ENCODE assay signal across 10 cellular contexts in the genomic region with DNA sequence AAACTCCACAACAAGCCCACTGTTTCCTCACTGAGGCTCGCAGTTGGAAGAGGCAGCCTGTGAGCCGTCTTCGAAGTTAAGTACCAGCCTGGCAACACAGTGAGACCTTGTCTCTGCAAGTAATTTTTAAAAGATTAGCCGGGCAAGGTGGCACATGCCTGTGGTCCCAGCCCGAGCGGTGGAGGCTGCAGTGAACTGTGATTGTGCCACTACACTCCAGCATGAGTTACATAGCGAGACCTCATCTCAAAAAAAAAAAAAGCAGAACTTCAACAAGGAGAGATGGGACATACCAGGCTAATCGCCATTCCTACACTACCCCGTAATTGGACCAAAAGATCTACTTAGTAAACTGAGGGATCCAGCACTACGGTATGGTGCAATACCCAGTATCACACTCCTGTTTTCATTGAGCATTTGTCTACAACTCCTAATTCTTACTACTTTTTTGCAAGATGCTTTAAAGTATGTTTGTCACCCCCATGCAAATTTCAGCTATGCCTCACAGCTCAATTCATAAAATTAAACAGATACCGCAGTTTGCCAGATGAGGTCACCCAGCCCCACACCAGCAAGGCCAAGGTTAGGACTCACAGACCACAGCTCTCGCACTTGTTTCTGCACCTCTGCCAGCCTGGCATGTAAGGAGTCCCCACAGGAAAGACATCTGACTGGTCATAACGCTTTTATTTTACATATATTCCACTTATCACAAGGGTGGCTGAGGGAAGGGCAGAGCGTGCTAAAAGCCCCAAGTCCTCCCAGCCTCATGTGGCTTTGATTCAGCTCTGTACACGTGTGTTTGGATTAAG. TPM values are rescaled to one million over a fixed set of nuclear protein-coding genes. Genes with fewer than 3 reads are reported as not detected.
A peak's percentile ranks its signal among the peaks of the same experiment; 100 is the strongest.
DNase-seq lines count a peak whose midpoint lies in the region; ATAC-seq and TF ChIP-seq lines count a peak whose summit lies in the region.
"Had no signal": no experiment of that assay in that cellular context is flagged by ENCODE, and none has a peak within 500 bp of the region (broad histone marks: within the 10 kb centered on the region; RNA-seq: fewer than 3 reads in every experiment).

No MANE protein-coding gene starts in this region.

- H3K79me1 ChIP-seq in mesenchymal stem cell (replicated peaks; ENCODE audit: low read length, poor library complexity, severe bottlenecking): peaks cover 7% of the 10 kb centered on the region

- no peak overlapping the region for H3K23ac ChIP-seq in mesenchymal stem cell (ENCODE audit: low read length in 2 of 2)

- intact Hi-C loops in gastrocnemius medialis (cut with DNase I; ENCODE audit: low total_unique reads): loop anchor here (2.0 to 10.0 kb wide), 3 partner anchors 93 to 663 kb away; a partner anchor contains a TSS

- H3K4me1 ChIP-seq in mesenchymal stem cell (ENCODE audit: control insufficient read depth, insufficient read depth, low read depth, low read length) (peaks cover 4% of the 10 kb centered on the region), gastrocnemius medialis (peaks cover 13 to 17% of the 10 kb centered on the region in 2 donors)

- H3K14ac ChIP-seq in mesenchymal stem cell (ENCODE audit: low read length in 2 of 2): no peak overlapping the region

- H3K27ac ChIP-seq in mesenchymal stem cell (ENCODE audit: low read length, poor library complexity, severe bottlenecking): no peak overlapping the region
- no peak overlapping the region for H3K27ac ChIP-seq in gastrocnemius medialis
- H3K27ac ChIP-seq: 22Rv1 had no signal

- no peak overlapping the region for H4K8ac ChIP-seq in mesenchymal stem cell (ENCODE audit: low read length)

- H4K91ac ChIP-seq in mesenchymal stem cell (ENCODE audit: low read length): peak overlapping the region; percentile 71

- H2BK12ac ChIP-seq in mesenchymal stem cell (ENCODE audit: low read length in 2 of 2): no peak overlapping the region

- no peak overlapping the region for H2BK120ac ChIP-seq in mesenchymal stem cell (ENCODE audit: low read depth, low read length)

- H3K9ac ChIP-seq in mesenchymal stem cell (ENCODE audit: low read length): no peak overlapping the region

- H2BK5ac ChIP-seq in mesenchymal stem cell (ENCODE audit: low read depth, low read length, poor library complexity, severe bottlenecking): no peak overlapping the region

- no peak overlapping the region for H2BK15ac ChIP-seq in mesenchymal stem cell (ENCODE audit: low read depth, poor library complexity, severe bottlenecking)

- peak; percentile 60 for ATAC-seq in GM21723 (IDR thresholded peaks at IDR 0.05; ENCODE audit: unreplicated experiment)
- peak; percentile 44 for ATAC-seq in HG03521 (IDR thresholded peaks at IDR 0.05; ENCODE audit: unreplicated experiment)
- no peak for ATAC-seq in gastrocnemius medialis

- H2AK5ac ChIP-seq in mesenchymal stem cell (ENCODE audit: low read length, severe bottlenecking): no peak overlapping the region

- no peaks in the 10 kb centered on the region for H3K27me3 ChIP-seq in mesenchymal stem cell (ENCODE audit: control insufficient read depth in 1 of 2, insufficient read depth in 1 of 2, low read length in 2 of 2)
- no peaks in the 10 kb centered on the region for H3K27me3 ChIP-seq in gastrocnemius medialis

- no peak for TF ChIP-seq CTCF in gastrocnemius medialis (IDR thresholded peaks at IDR 0.05 in 4 of 5, conservative IDR thresholded peaks at IDR 0.05 in 1 of 5)

- H3K4me3 ChIP-seq in mesenchymal stem cell (ENCODE audit: insufficient read depth in 1 of 2, low read depth in 1 of 2, low read length in 2 of 2) (no peak overlapping the region), gastrocnemius medialis (no peak overlapping the region)

- no peak overlapping the region for H3K18ac ChIP-seq in mesenchymal stem cell (ENCODE audit: low read depth in 1 of 2, low read length in 2 of 2)

- in situ Hi-C loops in gastrocnemius medialis (cut with MboI; ENCODE audit: low sequenced_read_pairs in 4 of 4): loop anchor here in 2 of 4 donors (5.0 to 10.0 kb wide), 4 partner anchors 113 to 501 kb away; a partner anchor contains a TSS
- in situ Hi-C loops in ACHN (cut with HindIII; ENCODE audit: low pct_ligation_motif_present, low pct_unique_long_range_greater_than_20kb, low sequenced_read_pairs): loop anchor here (25.0 kb wide), 1 partner anchor 491 kb away; no protein-coding TSS in a partner anchor

- H3K9me3 ChIP-seq in mesenchymal stem cell (ENCODE audit: control insufficient read depth, low read length) (peaks cover 17% of the 10 kb centered on the region), gastrocnemius medialis (no peaks in the 10 kb centered on the region)

- peak; percentile 51 for DNase-seq in DMS 273 (lab: John Stamatoyannopoulos, UW; ENCODE audit: unreplicated experiment)
- no peak for DNase-seq in DMS 273 treated with DMSO at 0.1 percent for 48 hours (lab: John Stamatoyannopoulos, UW)
- no peak for DNase-seq in mesenchymal stem cell
- DNase-seq in NCI-H1092 (lab: John Stamatoyannopoulos, UW): no peak
- no peak for DNase-seq in gastrocnemius medialis
- DNase-seq in ACHN: no peak
- DNase-seq: stimulated activated CD4-positive, alpha-beta T cell treated with anti-CD3 and anti-CD28 coated beads, Interleukin-4, amount 100 ng/mL, for 24 hours had no signal

- 94% methylated on average over 15 of the region's 15 CpGs for WGBS in mesenchymal stem cell

- H3K36me3 ChIP-seq in mesenchymal stem cell (ENCODE audit: control insufficient read depth in 1 of 2, insufficient read depth in 2 of 2, low read depth in 1 of 2, low read length in 2 of 2) (peaks cover 39 to 51% of the 10 kb centered on the region in 2 experiments), gastrocnemius medialis (peaks cover 0 to 16% of the 10 kb centered on the region in 2 donors)

- no peak overlapping the region for H3K4me2 ChIP-seq in mesenchymal stem cell (ENCODE audit: low read length, poor library complexity, severe bottlenecking)

- TF ChIP-seq POLR2A in gastrocnemius medialis (IDR thresholded peaks at IDR 0.05): no peak

- H3K4ac ChIP-seq in mesenchymal stem cell (ENCODE audit: low read depth in 1 of 2, low read length in 2 of 2): no peak overlapping the region

- no peak overlapping the region for H2AFZ ChIP-seq in mesenchymal stem cell (ENCODE audit: low read depth, low read length)

RNA-seq across cellular contexts. Expression of a gene that starts 21.0 kb away (rescaled TPM):
- 10.6 TPM for polyA plus RNA-seq in mesenchymal stem cell (2013, experiment 1 of 2)
- 11.2 TPM for polyA plus RNA-seq in mesenchymal stem cell (2013, experiment 2 of 2)
- total RNA-seq in gastrocnemius medialis: 10 to 100 TPM; 20.1 to 30.0 (median 23.0) TPM

RNA-seq across cellular contexts. Expression of a gene that starts 37.1 kb away (rescaled TPM):
- not detected for polyA plus RNA-seq in mesenchymal stem cell (2013, experiment 1 of 2)
- 0.01 TPM for polyA plus RNA-seq in mesenchymal stem cell (2013, experiment 2 of 2)
- total RNA-seq in gastrocnemius medialis: under 1 TPM in 1 of 4 donors, not detected in 3; 0.20 TPM

RNA-seq across cellular contexts. Expression of a gene that starts 54.1 kb away (rescaled TPM):
- 31.6 TPM for polyA plus RNA-seq in mesenchymal stem cell (2013, experiment 1 of 2)
- polyA plus RNA-seq in mesenchymal stem cell (2013, experiment 2 of 2): 32.5 TPM
- 10 to 100 TPM; 31.9 to 50.3 (median 42.5) TPM for total RNA-seq in gastrocnemius medialis

Comparison
In these comparisons a context has a peak if more than half of its experiments do, and no peak if none do; other contexts are left out.
1. ATAC-seq: peak in GM21723 (single experiment) and HG03521 (single experiment); none in gastrocnemius medialis (0 of 2).